Comparison of ENCODE assay signal across 8 cellular contexts in the genomic region with DNA sequence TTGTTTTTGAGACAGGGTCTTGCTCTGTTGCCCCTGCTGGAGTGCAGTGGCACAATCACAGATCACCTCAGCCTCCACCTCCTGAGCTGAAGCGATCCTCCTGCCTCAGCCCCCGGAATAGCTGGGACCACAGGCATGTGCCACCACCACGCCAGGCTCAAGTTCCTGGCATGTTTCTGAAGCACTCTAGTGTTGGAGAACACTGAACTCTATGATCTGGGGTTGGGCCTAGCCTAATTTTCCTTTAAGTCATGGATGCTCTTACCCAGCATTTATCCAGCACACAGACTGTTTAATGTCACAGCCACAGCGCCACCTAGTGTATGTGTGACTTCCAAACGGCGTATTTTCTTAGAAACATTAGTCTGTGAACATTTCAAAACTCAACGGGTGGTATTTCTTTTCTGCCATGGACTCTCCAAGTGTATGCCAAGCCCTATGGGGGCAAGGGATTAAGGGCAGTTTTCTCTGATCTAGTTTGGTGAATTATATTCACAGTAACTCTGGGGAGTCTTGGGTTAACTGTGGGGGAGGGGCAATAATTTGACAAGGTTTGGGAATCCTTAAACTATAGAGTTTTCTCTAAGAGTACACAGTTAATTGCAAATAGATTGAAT.
A peak's percentile ranks its signal among the peaks of the same experiment; 100 is the strongest.
DNase-seq lines count a peak whose midpoint lies in the region; ATAC-seq, FAIRE-seq and TF ChIP-seq lines count a peak whose summit lies in the region.

No MANE protein-coding gene starts in this region.

- H3K4me2 ChIP-seq in DOHH2 (ENCODE audit: low read length) = no peak overlapping the region

- H4K20me1 ChIP-seq in DOHH2 (ENCODE audit: control insufficient read depth, insufficient read depth, low read depth, low read length) = no peaks in the 10 kb centered on the region; the same call in 1 of the 2 replicates

- no peaks in the 10 kb centered on the region for H3K79me2 ChIP-seq in DOHH2 (ENCODE audit: control insufficient read depth, low read length)

- H3F3A ChIP-seq in DOHH2 (ENCODE audit: control insufficient read depth, insufficient read depth) = no peaks in the 10 kb centered on the region

- peaks cover 4% of the 10 kb centered on the region; the same call in 1 of the 2 replicates for H3K4me1 ChIP-seq in DOHH2 (ENCODE audit: control insufficient read depth, low read length)
- no peaks in the 10 kb centered on the region for H3K4me1 ChIP-seq in pancreas
- H3K4me1 ChIP-seq in tibial artery = peaks cover 0 to 9% (median 0%) of the 10 kb centered on the region in 4 donors

- no peaks in the 10 kb centered on the region for H3K36me3 ChIP-seq in DOHH2 (ENCODE audit: control insufficient read depth, low read length)
- H3K36me3 ChIP-seq in pancreas = no peaks in the 10 kb centered on the region
- H3K36me3 ChIP-seq in tibial artery = peaks cover 0 to 2% (median 0%) of the 10 kb centered on the region in 3 donors

- TF ChIP-seq CTCF in DOHH2 (IDR thresholded peaks at IDR 0.05; ENCODE audit: low read depth, low read length, poor library complexity, severe bottlenecking) = peak; percentile 90
- TF ChIP-seq CTCF in pancreas (IDR thresholded peaks at IDR 0.05) = peak; percentile 49 to 88 (median 75)
- peak; percentile 71 to 86 for TF ChIP-seq CTCF in tibial artery (IDR thresholded peaks at IDR 0.05)

- H3K27ac ChIP-seq in DOHH2 (ENCODE audit: low read depth, low read length) (no peak overlapping the region), pancreas (no peak overlapping the region), tibial artery (no peak overlapping the region)

- intact Hi-C loops in pancreas (cut with DNase I) (loop anchor here in 2 of 3 donors (5.0 to 10.0 kb wide), 2 partner anchors 96 to 104 kb away; no protein-coding TSS in a partner anchor), tibial artery (cut with DNase I; ENCODE audit: low total_unique reads) (no loop called here)

- H3K27me3 ChIP-seq in DOHH2 (ENCODE audit: control insufficient read depth, low read length) (peaks cover 3% of the 10 kb centered on the region; the same call in 1 of the 2 replicates), pancreas (no peaks in the 10 kb centered on the region), tibial artery (no peaks in the 10 kb centered on the region)

- FAIRE-seq in frontal cortex (lab: Jason Lieb, UNC) = no peak
- FAIRE-seq in pancreas (lab: Jason Lieb, UNC) = no peak

- DNase-seq in M059J (ENCODE audit: low read depth) = peak; percentile 73
- DNase-seq in SHP77 treated with DMSO at 0.1 percent for 48 hours (lab: John Stamatoyannopoulos, UW) = peak; percentile 70
- peak; percentile 91 for DNase-seq in activated effector memory CD4-positive, alpha-beta T cell treated with anti-CD3 and anti-CD28 coated beads, Interleukin-2, amount 50 U/mL, for 16 hours
- DNase-seq in frontal cortex (ENCODE audit: low spot score in 2 of 2) = peak; percentile 53 to 56
- DNase-seq in pancreas = peak in 5 of 6 donors; percentile 47 to 83 (median 75)
- peak; percentile 87 to 88 for DNase-seq in tibial artery

- H3K4me3 ChIP-seq in DOHH2 (ENCODE audit: low read length) (no peak overlapping the region), pancreas (no peak overlapping the region), tibial artery (no peak overlapping the region)

- ATAC-seq in GM21825 (IDR thresholded peaks at IDR 0.05; ENCODE audit: unreplicated experiment) (peak; percentile 80), pancreas (peak; percentile 77 to 93 (median 88))

- no peaks in the 10 kb centered on the region for H3K9me2 ChIP-seq in DOHH2 (replicated peaks; ENCODE audit: control insufficient read depth, low read length)

- WGBS in pancreas, 2 donors = 36 to 38% methylated on average over 7 of the region's 7 CpGs

- H3K9me3 ChIP-seq in DOHH2 (ENCODE audit: control insufficient read depth, insufficient read depth, low read length) = no peaks in the 10 kb centered on the region
- H3K9me3 ChIP-seq in pancreas = no peaks in the 10 kb centered on the region
- no peaks in the 10 kb centered on the region for H3K9me3 ChIP-seq in tibial artery
